Comparison of ENCODE assay signal across 28 cellular contexts in the genomic region with DNA sequence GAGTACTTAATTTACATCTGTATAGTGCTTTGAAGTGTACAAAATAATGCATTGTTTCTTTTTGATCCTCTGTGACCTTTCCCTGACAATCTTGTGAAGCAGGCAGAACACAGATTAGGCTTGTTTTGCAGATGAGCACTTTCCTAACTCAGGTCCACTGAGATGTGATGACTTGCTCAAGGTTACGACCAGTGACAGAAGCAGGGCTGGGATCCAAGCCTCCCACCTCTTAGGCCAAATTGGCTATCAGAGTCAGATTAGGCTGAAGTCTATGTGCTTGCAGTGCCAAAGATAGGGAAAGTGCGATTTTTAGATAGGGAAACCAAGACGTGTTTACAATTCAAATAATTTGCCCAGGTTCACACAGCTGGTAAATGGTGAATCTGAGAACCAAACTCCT.
"Had no signal": no experiment of that assay in that cellular context is flagged by ENCODE, and none has a peak within 500 bp of the region (broad histone marks: within the 10 kb centered on the region; RNA-seq: fewer than 3 reads in every experiment).

No MANE protein-coding gene starts in this region.

- H3K36me3 ChIP-seq: brain microvascular endothelial cell, colonic mucosa, esophagus squamous epithelium, gastroesophageal sphincter, heart right ventricle, WERI-Rb-1 had no signal

- ATAC-seq: activated CD4-positive, CD25-positive, alpha-beta regulatory T cell treated with anti-CD3 and anti-CD28 coated beads, Interleukin-2, amount 50 U/mL, for 24 hours; activated CD8-positive, alpha-beta T cell treated with anti-CD3 and anti-CD28 coated beads for 36 hours; activated T-cell treated with anti-CD3 and anti-CD28 coated beads, Interleukin-2, amount 50 U/mL, for 4 hours; activated T-helper 17 cell treated with anti-CD3 and anti-CD28 coated beads, Interleukin-2, amount 50 U/mL, for 72 hours; gastroesophageal sphincter; heart right ventricle; T-helper 17 cell had no signal

- H3K4me3 ChIP-seq: colonic mucosa, esophagus squamous epithelium, gastroesophageal sphincter, heart right ventricle had no signal

- H3K9me3 ChIP-seq: colonic mucosa, esophagus squamous epithelium, gastroesophageal sphincter, heart right ventricle had no signal

- H3K4me1 ChIP-seq: colonic mucosa, gastroesophageal sphincter had no signal

- H3K27ac ChIP-seq: brain microvascular endothelial cell, colonic mucosa, epithelial cell of prostate, esophagus squamous epithelium, gastroesophageal sphincter, heart right ventricle, WERI-Rb-1 had no signal

- H3K27me3 ChIP-seq: brain microvascular endothelial cell, colonic mucosa, esophagus squamous epithelium, gastroesophageal sphincter, heart right ventricle had no signal

- DNase-seq: activated B cell treated with CpG ODN at 0.5 μM for 24 hours; activated CD4-positive, alpha-beta T cell treated with anti-CD3 and anti-CD28 coated beads for 48 hours; activated CD4-positive, alpha-beta T cell treated with anti-CD3 and anti-CD28 coated beads, Interleukin-2, amount 50 U/mL, for 1 hour; activated CD4-positive, alpha-beta T cell treated with anti-CD3 and anti-CD28 coated beads, Interleukin-2, amount 50 U/mL, for 48 hours; activated CD8-positive, alpha-beta memory T cell treated with anti-CD3 and anti-CD28 coated beads for 24 hours; activated CD8-positive, alpha-beta T cell treated with anti-CD3 and anti-CD28 coated beads for 36 hours; activated effector memory CD4-positive, alpha-beta T cell treated with Interleukin-2 at 50 U/mL for 16 hours; activated gamma-delta T cell treated with Interleukin-2 at 50 U/mL for 16 hours; activated naive CD4-positive, alpha-beta T cell treated with anti-CD3 and anti-CD28 coated beads, Interleukin-2, amount 50 U/mL, for 16 hours; activated naive CD4-positive, alpha-beta T cell treated with Interleukin-2 at 50 U/mL for 16 hours; activated T-cell treated with anti-CD3 and anti-CD28 coated beads, Interleukin-2, amount 50 U/mL, for 4 hours; amniotic stem cell; anterior cingulate cortex; brain microvascular endothelial cell; central memory CD4-positive, alpha-beta T cell; cerebellar nuclear complex; colonic mucosa; effector CD8-positive, alpha-beta T cell; esophagus squamous epithelium; foreskin melanocyte; heart right ventricle; T-helper 17 cell; T1000; WERI-Rb-1 had no signal
